In genomic region chr19:2291185-2291751, GRCh38 we compare ENCODE assay signal across 1 cellular context.
TF ChIP-seq lines count a peak whose summit lies in the region.

No MANE protein-coding gene starts in this region.

TF ChIP-seq in SK-N-SH, 30 proteins besides CTCF, POLR2A, EP300 and RAD21 (continued from another document):
- TF ChIP-seq ELF1 (IDR thresholded peaks at IDR 0.05), result no peak
- peak; percentile 55; the same call in 1 of the 2 replicates for TF ChIP-seq FOXJ3 (CRISPR knock-in tag; IDR thresholded peaks at IDR 0.05)
- no peak for TF ChIP-seq RXRA (IDR thresholded peaks at IDR 0.05; ENCODE audit: borderline replicate concordance, low read depth)
- no peak for TF ChIP-seq FOXM1 (IDR thresholded peaks at IDR 0.05; ENCODE audit: low read depth)
- no peak for TF ChIP-seq TEAD4 (IDR thresholded peaks at IDR 0.05; ENCODE audit: borderline replicate concordance, insufficient read depth)
- TF ChIP-seq REST (IDR thresholded peaks at IDR 0.05; ENCODE audit: low read depth, low read length), result no peak
- no peak for TF ChIP-seq TAF1 (IDR thresholded peaks at IDR 0.05; ENCODE audit: borderline replicate concordance, low read depth, low read length)
- no peak for TF ChIP-seq POLR2AphosphoS5 (IDR thresholded peaks at IDR 0.05; ENCODE audit: low read depth, low read length)
- no peak for TF ChIP-seq USF2 (IDR thresholded peaks at IDR 0.05; ENCODE audit: borderline replicate concordance, low read depth, low read length)
- TF ChIP-seq EZH2phosphoT487 (IDR thresholded peaks at IDR 0.05; ENCODE audit: borderline replicate concordance, low read depth), result no peak
- no peak for TF ChIP-seq FOSL2 (IDR thresholded peaks at IDR 0.05; ENCODE audit: borderline replicate concordance, low read depth)
- no peak for TF ChIP-seq GATA2 (CRISPR knock-in tag; IDR thresholded peaks at IDR 0.05)
- TF ChIP-seq PBX3 (IDR thresholded peaks at IDR 0.05), result no peak
- TF ChIP-seq MAX (IDR thresholded peaks at IDR 0.05; ENCODE audit: low read depth), result 0 out of 2 replicates have a peak, but pooled peaks have one; percentile 27
- TF ChIP-seq GABPA (IDR thresholded peaks at IDR 0.05; ENCODE audit: low read depth), result no peak
- no peak for TF ChIP-seq CHD2 (IDR thresholded peaks at IDR 0.05; ENCODE audit: low read length, partially characterized antibody)
- no peak for TF ChIP-seq USF1 (IDR thresholded peaks at IDR 0.05; ENCODE audit: borderline replicate concordance, low read depth)
- peak; percentile 38; the same call in 1 of the 2 replicates for TF ChIP-seq NRF1 (IDR thresholded peaks at IDR 0.05; ENCODE audit: low read depth, low read length)
- TF ChIP-seq TCF12 (IDR thresholded peaks at IDR 0.05), result no peak
TF ChIP-seq in SK-N-SH: peak in this region for 4.
